9 cellular contexts compared by ENCODE assay signal in the genomic region with DNA sequence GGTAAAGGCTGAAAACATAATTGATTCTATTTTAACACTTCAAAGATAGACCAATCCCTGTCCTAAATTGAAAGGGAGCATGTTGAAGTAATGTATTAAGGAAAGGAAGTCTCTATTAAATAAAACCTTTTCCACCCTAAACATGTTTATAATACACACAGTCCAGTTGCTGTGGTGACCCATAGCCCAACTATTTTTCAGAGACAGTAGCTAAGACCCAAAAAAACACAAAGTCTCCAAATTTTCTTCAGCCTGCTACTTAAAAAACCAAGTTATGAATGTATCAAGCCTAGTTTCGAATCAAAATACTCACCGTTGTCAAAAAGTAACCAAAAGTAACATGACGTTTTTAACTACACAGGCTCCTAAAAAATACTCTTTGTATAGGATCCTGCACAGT. TPM values are rescaled to one million over a fixed set of nuclear protein-coding genes. Genes with fewer than 3 reads are reported as not detected.
DNase-seq lines count a peak whose midpoint lies in the region; ATAC-seq and TF ChIP-seq lines count a peak whose summit lies in the region.
"Had no signal": no experiment of that assay in that cellular context is flagged by ENCODE, and none has a peak within 500 bp of the region (broad histone marks: within the 10 kb centered on the region; RNA-seq: fewer than 3 reads in every experiment).

No MANE protein-coding gene starts in this region.

- intact Hi-C loops in natural killer cell (cut with micrococcal nuclease), result loop anchor here (5.0 kb wide), 1 partner anchor 343 kb away; no protein-coding TSS in a partner anchor

- H3K27me3 ChIP-seq in CD4-positive, CD25-positive, alpha-beta regulatory T cell (ENCODE audit: control insufficient read depth, insufficient read depth, low read length), result no peaks in the 10 kb centered on the region

- H3K27ac Mint-ChIP-seq in CD4-positive, CD25-positive, alpha-beta regulatory T cell, result peak overlapping the region; percentile 90 to 99 (median 94)
- H3K27ac Mint-ChIP-seq in natural killer cell, result peak overlapping the region; percentile 97 to 99

- peaks cover 53% of the 10 kb centered on the region for H3K4me1 ChIP-seq in CD4-positive, CD25-positive, alpha-beta regulatory T cell (ENCODE audit: control insufficient read depth, insufficient read depth, low read length, poor library complexity, severe bottlenecking)

- TF ChIP-seq CTCF in NB4 (IDR thresholded peaks at IDR 0.05; ENCODE audit: low read depth, low read length), result no peak
- TF ChIP-seq CTCF in natural killer cell (IDR thresholded peaks at IDR 0.05), result no peak

- peak in 1 of 3 donors; percentile 32 for DNase-seq in CD4-positive, CD25-positive, alpha-beta regulatory T cell
- DNase-seq in NB4 (ENCODE audit: low read depth), result no peak
- peak; percentile 70 for DNase-seq in dermis blood vessel endothelial cell
- no peak for DNase-seq in natural killer cell
- DNase-seq in stimulated activated CD4-positive, alpha-beta T cell treated with anti-CD3 and anti-CD28 coated beads, Interleukin-2, amount 100 ng/mL, for 24 hours, result no peak
- DNase-seq: effector CD4-positive, alpha-beta T cell had no signal

- H3K27ac ChIP-seq in CD4-positive, CD25-positive, alpha-beta regulatory T cell (ENCODE audit: insufficient read depth, low read length, poor library complexity, severe bottlenecking), result peak overlapping the region; percentile 91

- peak overlapping the region; percentile 98 for H3K4me3 ChIP-seq in CD4-positive, CD25-positive, alpha-beta regulatory T cell (ENCODE audit: low read depth, low read length)
- H3K4me3 ChIP-seq in NB4 (ENCODE audit: low read depth, low read length), result peak overlapping the region; percentile 88

- H3K4me3 Mint-ChIP-seq in CD4-positive, CD25-positive, alpha-beta regulatory T cell, result peak overlapping the region; percentile 92 to 98 (median 95)
- peak overlapping the region; percentile 97 for H3K4me3 Mint-ChIP-seq in natural killer cell

- H3K27me3 Mint-ChIP-seq in CD4-positive, CD25-positive, alpha-beta regulatory T cell, result no peaks in the 10 kb centered on the region
- H3K27me3 Mint-ChIP-seq in natural killer cell (ENCODE audit: low read depth in 2 of 2), result no peaks in the 10 kb centered on the region

- no peaks in the 10 kb centered on the region for H3K9me3 ChIP-seq in CD4-positive, CD25-positive, alpha-beta regulatory T cell (ENCODE audit: control insufficient read depth in 2 of 2, low read length in 2 of 2)

- H3K9me3 Mint-ChIP-seq in CD4-positive, CD25-positive, alpha-beta regulatory T cell, result no peaks in the 10 kb centered on the region
- no peaks in the 10 kb centered on the region for H3K9me3 Mint-ChIP-seq in natural killer cell

- peaks cover 3% of the 10 kb centered on the region for H3K36me3 ChIP-seq in CD4-positive, CD25-positive, alpha-beta regulatory T cell (ENCODE audit: control insufficient read depth, insufficient read depth, low read length)

- H3K4me1 Mint-ChIP-seq in CD4-positive, CD25-positive, alpha-beta regulatory T cell, result peaks cover 24 to 70% (median 42%) of the 10 kb centered on the region in 4 donors
- peaks cover 42 to 53% of the 10 kb centered on the region in 2 donors for H3K4me1 Mint-ChIP-seq in natural killer cell

- TF ChIP-seq POLR2A in NB4 (IDR thresholded peaks at IDR 0.05; ENCODE audit: extremely low read depth, insufficient read length), result no peak

- no peak for ATAC-seq in CD4-positive, CD25-positive, alpha-beta regulatory T cell (ENCODE audit: low read depth in 2 of 2)
- ATAC-seq in natural killer cell (no peak), GM18870 (IDR thresholded peaks at IDR 0.05; ENCODE audit: unreplicated experiment) (no peak), HG03439 (IDR thresholded peaks at IDR 0.05; ENCODE audit: unreplicated experiment) (no peak), esophagus mucosa (no peak)

- H3K36me3 Mint-ChIP-seq in CD4-positive, CD25-positive, alpha-beta regulatory T cell, result peaks cover 23% of the 10 kb centered on the region
- H3K36me3 Mint-ChIP-seq in natural killer cell, result no peaks in the 10 kb centered on the region

RNA-seq across cellular contexts. Expression of gene ELK4, which starts 1.6 kb away (rescaled TPM):
- 106 TPM for total RNA-seq in CD4-positive, CD25-positive, alpha-beta regulatory T cell
- 1 to 10 TPM; 3.5 to 4.7 (median 4.6) TPM for polyA plus RNA-seq in CD4-positive, CD25-positive, alpha-beta regulatory T cell
- total RNA-seq in dermis blood vessel endothelial cell (33.4 and 65.3 TPM in 2 replicates), natural killer cell (100 to 1,000 TPM; 107 to 155 (median 139) TPM), esophagus mucosa (28.8 TPM)

RNA-seq across cellular contexts. Expression of gene SLC45A3, which starts 50.1 kb away (rescaled TPM):
- 0.74 TPM for total RNA-seq in CD4-positive, CD25-positive, alpha-beta regulatory T cell
- polyA plus RNA-seq in CD4-positive, CD25-positive, alpha-beta regulatory T cell, result not detected
- total RNA-seq in dermis blood vessel endothelial cell (23.7 and 34.9 TPM in 2 replicates), natural killer cell (10 to 100 TPM in 1 of 3 donors, 1 to 10 TPM in 1, under 1 TPM in 1; 0.31 to 28.8 (median 1.8) TPM), esophagus mucosa (1.2 TPM)
